ENCODE assay signal across 17 cellular contexts in genomic region chr5:88085462-88085861, GRCh38.
DNase-seq lines count a peak whose midpoint lies in the region; FAIRE-seq and TF ChIP-seq lines count a peak whose summit lies in the region.
"Had no signal": no experiment of that assay in that cellular context is flagged by ENCODE, and none has a peak within 500 bp of the region (broad histone marks: within the 10 kb centered on the region; RNA-seq: fewer than 3 reads in every experiment).

No MANE protein-coding gene starts in this region.

- intact Hi-C loops in left ventricle myocardium inferior (cut with micrococcal nuclease), result no loop called here
- intact Hi-C loops in breast epithelium (cut with DNase I; ENCODE audit: low total_unique reads), result no loop called here

- no peaks in the 10 kb centered on the region for H3K4me1 ChIP-seq in left ventricle myocardium inferior
- H3K4me1 ChIP-seq in breast epithelium, result no peaks in the 10 kb centered on the region

- no peak for TF ChIP-seq CTCF in left ventricle myocardium inferior (IDR thresholded peaks at IDR 0.05; ENCODE audit: borderline replicate concordance)
- TF ChIP-seq CTCF in breast epithelium (IDR thresholded peaks at IDR 0.05), result no peak

- H3K9me3 ChIP-seq in left ventricle myocardium inferior (replicated peaks), result no peaks in the 10 kb centered on the region
- H3K9me3 ChIP-seq in breast epithelium, result no peaks in the 10 kb centered on the region

- H3K27me3 ChIP-seq in left ventricle myocardium inferior (ENCODE audit: low read depth), result no peaks in the 10 kb centered on the region
- no peaks in the 10 kb centered on the region for H3K27me3 ChIP-seq in breast epithelium

- in situ Hi-C loops in SK-MEL-5 (cut with HindIII; ENCODE audit: low pct_unique_long_range_greater_than_20kb, low sequenced_read_pairs), result no loop called here

- H3K36me3 ChIP-seq in left ventricle myocardium inferior, result no peaks in the 10 kb centered on the region
- no peaks in the 10 kb centered on the region for H3K36me3 ChIP-seq in breast epithelium

- no peak for FAIRE-seq in urothelium cell line (lab: Jason Lieb, UNC)
- FAIRE-seq: GM12892, GM18507, H1 had no signal

- peak; percentile 17 for DNase-seq in Ammon's horn (ENCODE audit: low spot score)
- peak; percentile 17 for DNase-seq in SK-MEL-5 (ENCODE audit: low read depth, low spot score)
- peak; percentile 48 for DNase-seq in foreskin melanocyte
- DNase-seq in pons (ENCODE audit: low spot score), result peak; percentile 72
- no peak for DNase-seq in urothelium cell line (ENCODE audit: low spot score)
- no peak for DNase-seq in left ventricle myocardium inferior
- no peak for DNase-seq in breast epithelium (ENCODE audit: low spot score in 2 of 2)
- DNase-seq: ACHN; CD4-positive, alpha-beta T cell; DMS153; DMS79; GDM1; H9 had no signal

- H3K4me3 ChIP-seq in left ventricle myocardium inferior (no peak overlapping the region), breast epithelium (no peak overlapping the region)

- no peak for TF ChIP-seq POLR2A in breast epithelium (IDR thresholded peaks at IDR 0.05)

- no peak overlapping the region for H3K27ac ChIP-seq in left ventricle myocardium inferior (replicated peaks)
- H3K27ac ChIP-seq in breast epithelium, result no peak overlapping the region
- H3K27ac ChIP-seq: C4-2B had no signal

Comparison
In these comparisons a context has a peak if more than half of its experiments do, and no peak if none do; other contexts are left out.
1. DNase-seq: peak in Ammon's horn (single experiment), SK-MEL-5 (single experiment), foreskin melanocyte (single experiment) and pons (single experiment); none in urothelium cell line (single experiment), left ventricle myocardium inferior (single experiment) and breast epithelium (0 of 2).